9 cellular contexts compared by ENCODE assay signal in the genomic region with DNA sequence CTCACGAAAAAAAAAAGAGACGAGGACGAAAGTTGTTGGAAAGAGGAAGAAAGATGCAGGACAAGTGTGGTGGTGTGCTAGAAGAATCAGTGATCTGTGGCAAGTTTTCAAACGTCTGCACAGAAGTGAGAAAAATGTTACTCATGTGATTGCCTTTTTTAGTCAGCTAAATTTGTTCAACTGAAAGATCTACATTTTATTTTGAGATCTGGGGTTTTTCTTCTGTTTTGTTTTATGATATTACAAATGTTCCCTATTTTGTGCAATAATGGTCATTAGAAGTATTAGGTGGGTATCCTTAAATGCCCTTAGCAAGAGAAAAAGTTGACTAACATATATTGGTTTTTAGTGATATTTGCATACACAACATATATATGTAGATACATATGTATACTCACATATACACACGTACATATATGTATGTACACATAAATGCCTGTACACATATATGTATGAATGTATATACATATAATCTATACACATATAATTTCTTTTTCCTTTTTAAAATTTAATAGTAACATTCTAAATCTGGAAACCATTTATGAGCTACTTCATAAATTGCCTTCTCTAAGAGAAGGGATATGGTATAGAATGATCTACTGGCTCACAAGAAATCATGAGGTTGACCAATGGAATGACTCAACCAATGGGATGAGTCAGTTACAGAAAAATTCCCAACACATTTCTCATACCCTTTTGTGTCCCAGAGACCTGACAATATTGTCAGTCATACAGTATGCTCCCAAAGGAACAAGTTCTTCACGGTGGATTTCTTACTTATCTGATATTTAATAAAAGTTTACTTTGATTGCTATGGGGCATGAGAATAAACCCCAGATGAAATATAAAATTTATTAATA. TPM values are rescaled to one million over a fixed set of nuclear protein-coding genes. Genes with fewer than 3 reads are reported as not detected.
DNase-seq lines count a peak whose midpoint lies in the region; ATAC-seq, FAIRE-seq and TF ChIP-seq lines count a peak whose summit lies in the region.
"Had no signal": no experiment of that assay in that cellular context is flagged by ENCODE, and none has a peak within 500 bp of the region (broad histone marks: within the 10 kb centered on the region; RNA-seq: fewer than 3 reads in every experiment).

No MANE protein-coding gene starts in this region.

- peak; percentile 50 for FAIRE-seq in GM18507 (lab: Jason Lieb, UNC)

- peak; percentile 80 for ATAC-seq in HG02763 (IDR thresholded peaks at IDR 0.05; ENCODE audit: unreplicated experiment)

- DNase-seq in GM18507 (ENCODE audit: extremely low spot score, insufficient read length, low read depth) (no peak), NOMO-1 treated with DMSO at 0.1 percent for 48 hours (lab: John Stamatoyannopoulos, UW; ENCODE audit: unreplicated experiment) (peak; percentile 82), coronary artery (ENCODE audit: low spot score) (no peak), iPS-NIHi7 (ENCODE audit: extremely low spot score) (no peak), mesothelial cell of epicardium (ENCODE audit: low spot score in 2 of 2, unreplicated experiment in 2 of 2) (no peak)
- DNase-seq in activated CD4-positive, alpha-beta T cell treated with anti-CD3 and anti-CD28 coated beads, Interleukin-2, amount 10 ng/mL, durations not matched to agents 7 days and 5 days: no peak

- H3K4me3 ChIP-seq in coronary artery: no peak overlapping the region
- H3K4me3 ChIP-seq: HAP-1 had no signal

- H3K27me3 Mint-ChIP-seq in activated CD4-positive, alpha-beta T cell treated with anti-CD3 and anti-CD28 coated beads, Interleukin-2, amount 10 ng/mL, durations not matched to agents 7 days and 5 days: no peaks in the 10 kb centered on the region
- H3K27me3 Mint-ChIP-seq in mesothelial cell of epicardium (ENCODE audit: low read depth): no peaks in the 10 kb centered on the region

- POLR2A ChIA-PET in activated CD4-positive, alpha-beta T cell treated with anti-CD3 and anti-CD28 coated beads, Interleukin-2, amount 10 ng/mL, durations not matched to agents 7 days and 5 days (lab: Charles Lee): no interaction called here

- no peaks in the 10 kb centered on the region for H3K4me1 Mint-ChIP-seq in activated CD4-positive, alpha-beta T cell treated with anti-CD3 and anti-CD28 coated beads, Interleukin-2, amount 10 ng/mL, durations not matched to agents 7 days and 5 days
- H3K4me1 Mint-ChIP-seq in mesothelial cell of epicardium: no peaks in the 10 kb centered on the region

- H3K9me3 Mint-ChIP-seq in activated CD4-positive, alpha-beta T cell treated with anti-CD3 and anti-CD28 coated beads, Interleukin-2, amount 10 ng/mL, durations not matched to agents 7 days and 5 days: no peaks in the 10 kb centered on the region
- no peaks in the 10 kb centered on the region for H3K9me3 Mint-ChIP-seq in mesothelial cell of epicardium

- H3K4me3 Mint-ChIP-seq in activated CD4-positive, alpha-beta T cell treated with anti-CD3 and anti-CD28 coated beads, Interleukin-2, amount 10 ng/mL, durations not matched to agents 7 days and 5 days: no peak overlapping the region
- H3K4me3 Mint-ChIP-seq in mesothelial cell of epicardium: no peak overlapping the region

- no peaks in the 10 kb centered on the region for H3K27me3 ChIP-seq in layer of hippocampus (ENCODE audit: control insufficient read depth, insufficient read depth, low read length)

- H3K36me3 Mint-ChIP-seq in activated CD4-positive, alpha-beta T cell treated with anti-CD3 and anti-CD28 coated beads, Interleukin-2, amount 10 ng/mL, durations not matched to agents 7 days and 5 days (ENCODE audit: low read depth): no peaks in the 10 kb centered on the region
- H3K36me3 Mint-ChIP-seq in mesothelial cell of epicardium: no peaks in the 10 kb centered on the region

- CTCF ChIA-PET in activated CD4-positive, alpha-beta T cell treated with anti-CD3 and anti-CD28 coated beads, Interleukin-2, amount 10 ng/mL, durations not matched to agents 7 days and 5 days (lab: Charles Lee): no interaction called here

- no peak for TF ChIP-seq CTCF in coronary artery (IDR thresholded peaks at IDR 0.05)
- no peak for TF ChIP-seq CTCF in mesothelial cell of epicardium (IDR thresholded peaks at IDR 0.05; ENCODE audit: unreplicated experiment)

- H3K27ac ChIP-seq in layer of hippocampus (ENCODE audit: low read depth, low read length): peak overlapping the region; percentile 75
- H3K27ac ChIP-seq in coronary artery: no peak overlapping the region

- H3K27ac Mint-ChIP-seq in activated CD4-positive, alpha-beta T cell treated with anti-CD3 and anti-CD28 coated beads, Interleukin-2, amount 10 ng/mL, durations not matched to agents 7 days and 5 days: no peak overlapping the region
- no peak overlapping the region for H3K27ac Mint-ChIP-seq in mesothelial cell of epicardium

RNA-seq across cellular contexts. Expression of a gene that starts 38.4 kb away (rescaled TPM):
- not detected for total RNA-seq in activated CD4-positive, alpha-beta T cell treated with anti-CD3 and anti-CD28 coated beads, Interleukin-2, amount 10 ng/mL, durations not matched to agents 7 days and 5 days
- not detected in 3 replicates for total RNA-seq in mesothelial cell of epicardium
